Comparison of ENCODE assay signal across 9 cellular contexts in the genomic region with DNA sequence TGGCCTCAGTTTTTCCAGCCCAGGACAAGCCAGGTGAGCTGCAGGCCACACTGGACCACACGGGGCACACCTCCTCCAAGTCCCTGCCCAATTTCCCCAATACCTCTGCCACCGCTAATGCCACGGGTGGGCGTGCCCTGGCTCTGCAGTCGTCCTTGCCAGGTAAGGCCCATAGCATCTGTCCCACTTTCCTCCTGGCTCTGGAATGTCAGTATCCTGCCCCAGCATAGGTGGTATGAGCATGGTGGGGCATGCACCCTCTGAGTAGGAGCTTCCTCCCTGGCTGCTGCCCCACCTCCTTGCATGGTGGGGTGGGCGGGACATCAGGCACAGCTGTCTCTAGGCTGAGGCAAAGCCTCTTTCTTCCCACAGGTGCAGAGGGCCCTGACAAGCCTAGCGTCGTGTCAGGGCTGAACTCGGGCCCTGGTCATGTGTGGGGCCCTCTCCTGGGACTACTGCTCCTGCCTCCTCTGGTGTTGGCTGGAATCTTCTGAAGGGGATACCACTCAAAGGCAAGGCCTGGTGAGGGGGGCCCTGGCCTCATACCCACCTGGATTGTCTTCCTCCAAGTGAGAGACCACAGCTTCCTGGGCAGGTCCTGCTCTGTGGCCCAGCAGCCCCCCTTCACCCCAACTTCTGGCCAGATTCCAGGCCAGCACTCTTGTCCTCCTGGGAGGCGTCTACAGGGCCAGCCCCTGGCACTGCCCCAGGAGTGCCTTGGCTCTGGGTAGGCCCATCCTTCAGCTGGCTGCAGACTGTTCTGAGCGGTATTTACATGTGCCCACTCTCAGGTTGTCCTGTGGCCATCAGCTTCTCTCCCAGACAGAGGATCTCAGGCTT. TPM values are rescaled to one million over a fixed set of nuclear protein-coding genes. Genes with fewer than 3 reads are reported as not detected.
DNase-seq lines count a peak whose midpoint lies in the region; ATAC-seq and TF ChIP-seq lines count a peak whose summit lies in the region.
"Had no signal": no experiment of that assay in that cellular context is flagged by ENCODE, and none has a peak within 500 bp of the region (broad histone marks: within the 10 kb centered on the region; RNA-seq: fewer than 3 reads in every experiment).

No MANE protein-coding gene starts in this region.

- H2BK20ac ChIP-seq in IMR-90 (ENCODE audit: low read depth, low read length) = no peak overlapping the region

- POLR2A ChIA-PET in IMR-90 (lab: Charles Lee; ENCODE audit: unreplicated experiment) (no interaction called here), PC-3 (lab: Charles Lee; ENCODE audit: unreplicated experiment) (no interaction called here)
- POLR2A ChIA-PET in activated CD8-positive, alpha-beta T cell treated with anti-CD3 and anti-CD28 coated beads, Interleukin-2, amount 10 ng/mL, durations not matched to agents 7 days and 5 days (lab: Charles Lee) = interaction anchor here (0.8 to 2.2 kb wide), 3 partner anchors 21 to 78 kb away, joined by 4 to 5 read pairs (median 5); a partner anchor contains a TSS

- peak overlapping the region; percentile 55 for H2AK9ac ChIP-seq in IMR-90 (replicated peaks; ENCODE audit: low read depth, low read length, poor library complexity)

- in situ Hi-C loops in IMR-90 (cut with MboI; ENCODE audit: low sequenced_read_pairs) = no loop called here

- no peak overlapping the region for H3K23ac ChIP-seq in IMR-90 (ENCODE audit: low read depth, low read length)

- H3K9me3 ChIP-seq in IMR-90 (ENCODE audit: control insufficient read depth, insufficient read depth, low read length) (no peaks in the 10 kb centered on the region), lung (ENCODE audit: control insufficient read depth in 2 of 2, insufficient read depth in 1 of 2, low read length in 1 of 2) (no peaks in the 10 kb centered on the region), PC-3 (ENCODE audit: low read length) (no peaks in the 10 kb centered on the region), MM.1S (replicated peaks; ENCODE audit: insufficient read depth, low read length) (no peaks in the 10 kb centered on the region)

- H2AK5ac ChIP-seq in IMR-90 (ENCODE audit: low read depth, low read length) = peak overlapping the region; percentile 24; the same call in 1 of the 2 replicates

- TF ChIP-seq CTCF in IMR-90 (conservative IDR thresholded peaks at IDR 0.05; ENCODE audit: low read depth, low read length) (no peak), lung (IDR thresholded peaks at IDR 0.05; ENCODE audit: control extremely low read depth, extremely low read depth) (no peak), PC-3 (conservative IDR thresholded peaks at IDR 0.05; ENCODE audit: low read depth, low read length) (no peak), MM.1S (IDR thresholded peaks at IDR 0.05; ENCODE audit: low read length) (no peak)

- H3K4me3 ChIP-seq in IMR-90 (ENCODE audit: insufficient read depth, low read depth, low read length) (no peak overlapping the region), lung (no peak overlapping the region), PC-3 (ENCODE audit: low read length) (no peak overlapping the region), MM.1S (ENCODE audit: low read length) (no peak overlapping the region)

- H3K79me2 ChIP-seq in PC-3 (ENCODE audit: low read length) (no peaks in the 10 kb centered on the region), MM.1S (ENCODE audit: low read length) (no peaks in the 10 kb centered on the region)

- H3K9ac ChIP-seq in IMR-90 (ENCODE audit: low read depth, low read length) (no peak overlapping the region), PC-3 (ENCODE audit: low read length) (no peak overlapping the region), MM.1S (ENCODE audit: low read length) (no peak overlapping the region)

- H3K4me3 Mint-ChIP-seq in activated CD8-positive, alpha-beta T cell treated with anti-CD3 and anti-CD28 coated beads, Interleukin-2, amount 10 ng/mL, durations not matched to agents 7 days and 5 days = peak overlapping the region; percentile 19

- peaks cover 21% of the 10 kb centered on the region for H3K36me3 ChIP-seq in IMR-90 (ENCODE audit: control insufficient read depth, insufficient read depth, low read length)
- peaks cover 3 to 15% of the 10 kb centered on the region in 2 donors for H3K36me3 ChIP-seq in lung (ENCODE audit: control insufficient read depth in 2 of 2, insufficient read depth in 2 of 2, low read length in 2 of 2)
- H3K36me3 ChIP-seq in PC-3 (ENCODE audit: low read depth, low read length) = peaks cover 15% of the 10 kb centered on the region
- H3K36me3 ChIP-seq in MM.1S (replicated peaks; ENCODE audit: insufficient read depth, low read length) = no peaks in the 10 kb centered on the region

- WGBS in IMR-90 (ENCODE audit: extremely low coverage in 2 of 2, insufficient read length in 1 of 2), 2 experiments = 73% methylated on average over 3 of the region's 11 CpGs; no CpG with 5 or more reads in 1 of the 2 experiments
- 47 to 63% methylated on average over 11 of the region's 11 CpGs for WGBS in lung, 2 donors

- no peaks in the 10 kb centered on the region for H3F3A ChIP-seq in PC-3 (ENCODE audit: low read length, unreplicated experiment)
- no peaks in the 10 kb centered on the region for H3F3A ChIP-seq in MM.1S (ENCODE audit: insufficient read depth, low read length)

- no peaks in the 10 kb centered on the region for H3K27me3 Mint-ChIP-seq in activated CD8-positive, alpha-beta T cell treated with anti-CD3 and anti-CD28 coated beads, Interleukin-2, amount 10 ng/mL, durations not matched to agents 7 days and 5 days (ENCODE audit: low read depth)

- peak overlapping the region; percentile 63 for H2AFZ ChIP-seq in IMR-90 (replicated peaks; ENCODE audit: low read length, poor library complexity)
- H2AFZ ChIP-seq in PC-3 (ENCODE audit: low read length) = no peak overlapping the region
- no peak overlapping the region for H2AFZ ChIP-seq in MM.1S (ENCODE audit: low read length)

- H3K18ac ChIP-seq in IMR-90 (ENCODE audit: low read depth, low read length) = no peak overlapping the region

- no peak overlapping the region for H2BK5ac ChIP-seq in IMR-90 (ENCODE audit: low read depth, low read length, poor library complexity, severe bottlenecking)

- peaks cover 4% of the 10 kb centered on the region for H3K4me1 ChIP-seq in IMR-90 (ENCODE audit: control insufficient read depth, insufficient read depth, low read length)
- H3K4me1 ChIP-seq in lung (ENCODE audit: control insufficient read depth in 2 of 2, insufficient read depth in 2 of 2, low read length in 2 of 2) = peaks cover 0 to 11% of the 10 kb centered on the region in 2 donors
- peaks cover 15% of the 10 kb centered on the region for H3K4me1 ChIP-seq in PC-3 (ENCODE audit: insufficient read depth, low read length)
- no peaks in the 10 kb centered on the region for H3K4me1 ChIP-seq in MM.1S (ENCODE audit: low read length)

- H4K20me1 ChIP-seq in IMR-90 (ENCODE audit: insufficient read depth, low read length) = peaks cover 9% of the 10 kb centered on the region; the same call in 1 of the 2 replicates
- H4K20me1 ChIP-seq in PC-3 (ENCODE audit: low read length) = no peaks in the 10 kb centered on the region
- no peaks in the 10 kb centered on the region for H4K20me1 ChIP-seq in MM.1S (ENCODE audit: insufficient read depth, low read length)

- peaks cover 20% of the 10 kb centered on the region for H3K36me3 Mint-ChIP-seq in activated CD8-positive, alpha-beta T cell treated with anti-CD3 and anti-CD28 coated beads, Interleukin-2, amount 10 ng/mL, durations not matched to agents 7 days and 5 days (ENCODE audit: low read depth)

- H3K27ac ChIP-seq in IMR-90 (ENCODE audit: insufficient read depth, low read length) = no peak overlapping the region
- peak overlapping the region in 1 of 2 donors; percentile 22 for H3K27ac ChIP-seq in lung (ENCODE audit: low read depth in 1 of 2, low read length in 1 of 2)
- H3K27ac ChIP-seq in PC-3 (ENCODE audit: low read length) = no peak overlapping the region
- H3K27ac ChIP-seq in MM.1S (ENCODE audit: low read length) = no peak overlapping the region

- no peak overlapping the region for H2BK15ac ChIP-seq in IMR-90 (ENCODE audit: low read depth, low read length)

- dilution Hi-C loops in IMR-90 (cut with HindIII; ENCODE audit: low sequenced_read_pairs, unreplicated experiment) = no loop called here

- H3K9me1 ChIP-seq in IMR-90 (ENCODE audit: insufficient read depth, low read length) = no peaks in the 10 kb centered on the region; the same call in 1 of the 2 replicates

- H3K4ac ChIP-seq in IMR-90 (ENCODE audit: low read depth, low read length) = peak overlapping the region; percentile 45; the same call in 1 of the 2 replicates

- no peak for ATAC-seq in IMR-90 (ENCODE audit: low read depth)
- ATAC-seq in activated CD8-positive, alpha-beta T cell treated with anti-CD3 and anti-CD28 coated beads, Interleukin-2, amount 10 ng/mL, durations not matched to agents 7 days and 5 days = peak; percentile 72
- ATAC-seq in lung (ENCODE audit: insufficient read depth, low FRiP score) = no peak
- no peak for ATAC-seq in GM21515 (IDR thresholded peaks at IDR 0.05; ENCODE audit: unreplicated experiment)
- ATAC-seq in PC-3 = no peak; the same call in 1 of the 2 replicates

- H4K8ac ChIP-seq in IMR-90 (ENCODE audit: low read depth in 2 of 2, low read length in 2 of 2) = no peak overlapping the region

- no peak overlapping the region for H4K5ac ChIP-seq in IMR-90 (ENCODE audit: low read depth, low read length)

- BruUV-seq in IMR-90 (replicated peaks; lab: Mats Ljungman, UMichigan) = no TSS peak
- no TSS peak for BruUV-seq in PC-3 (replicated peaks; lab: Mats Ljungman, UMichigan)

- no peaks in the 10 kb centered on the region for H3K79me1 ChIP-seq in IMR-90 (ENCODE audit: low read depth in 1 of 2, low read length in 2 of 2)

- H3K27me3 ChIP-seq in IMR-90 (ENCODE audit: control insufficient read depth, insufficient read depth, low read length) (no peaks in the 10 kb centered on the region), lung (ENCODE audit: control insufficient read depth, insufficient read depth) (no peaks in the 10 kb centered on the region), PC-3 (ENCODE audit: low read length) (no peaks in the 10 kb centered on the region), MM.1S (replicated peaks; ENCODE audit: insufficient read depth, low read length) (no peaks in the 10 kb centered on the region)

- no peak overlapping the region for H3K56ac ChIP-seq in IMR-90 (ENCODE audit: extremely low read depth, insufficient read depth, low read length)

- H3K9me2 ChIP-seq in PC-3 (replicated peaks; ENCODE audit: low read length) (no peaks in the 10 kb centered on the region), MM.1S (replicated peaks; ENCODE audit: insufficient read depth, low read length) (no peaks in the 10 kb centered on the region)

- H3K27ac Mint-ChIP-seq in activated CD8-positive, alpha-beta T cell treated with anti-CD3 and anti-CD28 coated beads, Interleukin-2, amount 10 ng/mL, durations not matched to agents 7 days and 5 days = peak overlapping the region; percentile 81

- no peak overlapping the region for H3K14ac ChIP-seq in IMR-90 (replicated peaks; ENCODE audit: low read depth, low read length)

- no peak overlapping the region for H2BK120ac ChIP-seq in IMR-90 (ENCODE audit: low read depth, low read length)

- no peak overlapping the region for H3K4me2 ChIP-seq in IMR-90 (ENCODE audit: low read depth, low read length)
- no peak overlapping the region for H3K4me2 ChIP-seq in PC-3 (ENCODE audit: low read length)
- no peak overlapping the region for H3K4me2 ChIP-seq in MM.1S (ENCODE audit: low read depth, low read length)

- DNase-seq in DMS79 treated with DMSO at 0.1 percent for 48 hours (lab: John Stamatoyannopoulos, UW) (peak; percentile 89), IMR-90 (no peak), lung (ENCODE audit: low spot score) (peak; percentile 55), HK-2 (ENCODE audit: unreplicated experiment) (no peak), PC-3 (no peak), MM.1S (no peak)
- peak; percentile 65 for DNase-seq in activated CD8-positive, alpha-beta T cell treated with anti-CD3 and anti-CD28 coated beads, Interleukin-2, amount 10 ng/mL, durations not matched to agents 7 days and 5 days

- TF ChIP-seq POLR2A in IMR-90 (IDR thresholded peaks at IDR 0.05; ENCODE audit: low read depth, low read length) = no peak

- no peaks in the 10 kb centered on the region for H3K9me3 Mint-ChIP-seq in activated CD8-positive, alpha-beta T cell treated with anti-CD3 and anti-CD28 coated beads, Interleukin-2, amount 10 ng/mL, durations not matched to agents 7 days and 5 days (ENCODE audit: insufficient read depth)

- peak overlapping the region; percentile 21; the same call in 1 of the 2 replicates for H4K91ac ChIP-seq in IMR-90 (ENCODE audit: insufficient read depth, low read depth, low read length)

- intact Hi-C loops in IMR-90 (cut with micrococcal nuclease) = no loop called here
- intact Hi-C loops in PC-3 (cut with micrococcal nuclease) = no loop called here

- TF ChIP-seq RAD21 in IMR-90 (IDR thresholded peaks at IDR 0.05; ENCODE audit: low read length) = no peak

- H3K4me1 Mint-ChIP-seq in activated CD8-positive, alpha-beta T cell treated with anti-CD3 and anti-CD28 coated beads, Interleukin-2, amount 10 ng/mL, durations not matched to agents 7 days and 5 days (ENCODE audit: low read depth) = peaks cover 40% of the 10 kb centered on the region

- CTCF ChIA-PET in IMR-90 (lab: Yijun Ruan, JAX) = no interaction called here
- CTCF ChIA-PET in activated CD8-positive, alpha-beta T cell treated with anti-CD3 and anti-CD28 coated beads, Interleukin-2, amount 10 ng/mL, durations not matched to agents 7 days and 5 days (lab: Charles Lee) = interaction anchor here (0.6 to 1.5 kb wide), 5 partner anchors 22 to 663 kb away, joined by 3 to 4 read pairs (median 3); a partner anchor contains a TSS
- CTCF ChIA-PET in PC-3 (lab: Charles Lee) = no interaction called here

RNA-seq across cellular contexts. Expression of a gene that starts 9.1 kb away (rescaled TPM):
- total RNA-seq in IMR-90 (2012; rRNA removed) (under 0.01 TPM in 1 of 2 replicates, not detected in the other), lung (1 to 10 TPM; 1.7 to 3.8 TPM), PC-3 (2014; rRNA removed) (0.07 TPM in 1 of 2 replicates, not detected in the other)
- polyA plus RNA-seq in IMR-90 (2012; rRNA removed) (0.20 and 0.21 TPM in 2 replicates), lung (1 to 10 TPM in 1 of 2 donors, under 1 TPM in 1; 0.60 to 4.3 TPM)
- polyA plus RNA-seq in IMR-90 (2012; cell fraction: cytosol; rRNA removed) = 0.13 and 0.53 TPM in 2 replicates
- 0.28 and 0.29 TPM in 2 replicates for polyA plus RNA-seq in IMR-90 (2012; cell fraction: nucleus; rRNA removed; ENCODE audit: low replicate concordance)
- under 1 TPM in 1 of 2 experiments, not detected in 1; 0.63 TPM for total RNA-seq in activated CD8-positive, alpha-beta T cell treated with anti-CD3 and anti-CD28 coated beads, Interleukin-2, amount 10 ng/mL, durations not matched to agents 7 days and 5 days

RNA-seq across cellular contexts. Expression of a gene that starts 22.3 kb away (rescaled TPM):
- total RNA-seq in IMR-90 (2012; rRNA removed) (249 and 263 TPM in 2 replicates), lung (100 to 1,000 TPM; 133 to 210 TPM), PC-3 (2014; rRNA removed) (253 and 264 TPM in 2 replicates)
- polyA plus RNA-seq in IMR-90 (2012; rRNA removed) (210 and 215 TPM in 2 replicates), lung (100 to 1,000 TPM; 120 to 180 TPM)
- polyA plus RNA-seq in IMR-90 (2012; cell fraction: cytosol; rRNA removed) = 227 and 248 TPM in 2 replicates
- polyA plus RNA-seq in IMR-90 (2012; cell fraction: nucleus; rRNA removed; ENCODE audit: low replicate concordance) = 253 and 276 TPM in 2 replicates
- total RNA-seq in activated CD8-positive, alpha-beta T cell treated with anti-CD3 and anti-CD28 coated beads, Interleukin-2, amount 10 ng/mL, durations not matched to agents 7 days and 5 days = 100 to 1,000 TPM; 117 to 122 TPM

RNA-seq across cellular contexts. Expression of a gene that starts 41.8 kb away (rescaled TPM):
- total RNA-seq in IMR-90 (2012; rRNA removed) (not detected in 2 replicates), lung (10 to 100 TPM; 24.2 to 76.7 TPM), PC-3 (2014; rRNA removed) (0.35 and 0.44 TPM in 2 replicates)
- polyA plus RNA-seq in IMR-90 (2012; rRNA removed) (0.07 TPM in 1 of 2 replicates, not detected in the other), lung (10 to 100 TPM; 20.4 to 55.9 TPM)
- polyA plus RNA-seq in IMR-90 (2012; cell fraction: cytosol; rRNA removed) = not detected in 2 replicates
- polyA plus RNA-seq in IMR-90 (2012; cell fraction: nucleus; rRNA removed; ENCODE audit: low replicate concordance) = 0.08 and 0.11 TPM in 2 replicates
- 10 to 100 TPM; 10.1 to 12.1 TPM for total RNA-seq in activated CD8-positive, alpha-beta T cell treated with anti-CD3 and anti-CD28 coated beads, Interleukin-2, amount 10 ng/mL, durations not matched to agents 7 days and 5 days
- total RNA-seq: fibroblast of villous mesenchyme had no signal

Comparison
In these comparisons a context has a peak if more than half of its experiments do, and no peak if none do; other contexts are left out.
1. DNase-seq: peak in DMS79 treated with DMSO at 0.1 percent for 48 hours (single experiment), activated CD8-positive, alpha-beta T cell treated with anti-CD3 and anti-CD28 coated beads, Interleukin-2, amount 10 ng/mL, durations not matched to agents 7 days and 5 days (single experiment) and lung (single experiment); none in IMR-90 (single experiment), HK-2 (single experiment), PC-3 (single experiment) and MM.1S (single experiment).